15 cellular contexts compared by ENCODE assay signal in genomic region chr16:17228048-17228707, GRCh38.
DNase-seq lines count a peak whose midpoint lies in the region; ATAC-seq and TF ChIP-seq lines count a peak whose summit lies in the region.
"Had no signal": no experiment of that assay in that cellular context is flagged by ENCODE, and none has a peak within 500 bp of the region (broad histone marks: within the 10 kb centered on the region; RNA-seq: fewer than 3 reads in every experiment).

No MANE protein-coding gene starts in this region.

- H3K27me3 ChIP-seq in BLaER1 treated with 17β-estradiol and CSF1 and Interleukin-3, amounts not matched to agents 10 nM and 100 nM, result no peaks in the 10 kb centered on the region
- H3K27me3 ChIP-seq in smooth muscle cell (ENCODE audit: low read depth), result no peaks in the 10 kb centered on the region
- H3K27me3 ChIP-seq in CD8-positive, alpha-beta T cell (ENCODE audit: insufficient read depth, low read length), result no peaks in the 10 kb centered on the region

- no peak for ATAC-seq in CD8-positive, alpha-beta T cell
- ATAC-seq in HG02870 (IDR thresholded peaks at IDR 0.05; ENCODE audit: unreplicated experiment), result no peak
- ATAC-seq: HepG2, Right ventricle myocardium inferior had no signal

- H2AFZ ChIP-seq in smooth muscle cell (ENCODE audit: low read depth), result no peak overlapping the region

- 79% methylated on average over 7 of the region's 7 CpGs for WGBS in smooth muscle cell (ENCODE audit: low lambda C conversion rate)

- peak overlapping the region in 8 of 11 experiments; percentile 56 to 96 (median 90); a peak in 13 of 22 replicates for H3K27ac ChIP-seq in BLaER1 treated with 17β-estradiol and CSF1 and Interleukin-3, amounts not matched to agents 10 nM and 100 nM
- H3K27ac ChIP-seq in smooth muscle cell (ENCODE audit: low read depth), result no peak overlapping the region
- H3K27ac ChIP-seq in CD8-positive, alpha-beta T cell (ENCODE audit: low read depth, low read length), result no peak overlapping the region

- H3K36me3 Mint-ChIP-seq in CD8-positive, alpha-beta T cell, result peaks cover 18% of the 10 kb centered on the region

- no peak overlapping the region for H3K27ac Mint-ChIP-seq in CD8-positive, alpha-beta T cell
- H3K27ac Mint-ChIP-seq: CD4-positive, alpha-beta T cell; HFFc6 had no signal

- H3K4me3 ChIP-seq in BLaER1 treated with 17β-estradiol and CSF1 and Interleukin-3, amounts not matched to agents 10 nM and 100 nM, result no peak overlapping the region
- H3K4me3 ChIP-seq in fibroblast of mammary gland (ENCODE audit: control insufficient read depth, low read depth, low read length) (no peak overlapping the region), smooth muscle cell (no peak overlapping the region)
- no peak overlapping the region for H3K4me3 ChIP-seq in CD8-positive, alpha-beta T cell (ENCODE audit: low read depth, low read length)

- peaks cover 23% of the 10 kb centered on the region for H3K4me1 Mint-ChIP-seq in CD8-positive, alpha-beta T cell (ENCODE audit: low read depth)

- intact Hi-C loops in CD8-positive, alpha-beta T cell (cut with DNase I, micrococcal nuclease), result no loop called here

- no peaks in the 10 kb centered on the region for H3K9me3 Mint-ChIP-seq in CD8-positive, alpha-beta T cell
- H3K9me3 Mint-ChIP-seq: CD4-positive, alpha-beta T cell; HFFc6 had no signal

- POLR2A ChIA-PET in CD8-positive, alpha-beta T cell (lab: Charles Lee), result interaction anchor here (1.2 kb wide), 1 partner anchor 19 kb away, joined by 3 read pairs; no protein-coding TSS in a partner anchor

- TF ChIP-seq CTCF in fibroblast of mammary gland (conservative IDR thresholded peaks at IDR 0.05; ENCODE audit: control insufficient read depth, insufficient read depth, low read depth, low read length) (no peak), smooth muscle cell (IDR thresholded peaks at IDR 0.05; ENCODE audit: borderline replicate concordance, insufficient read depth, poor library complexity, severe bottlenecking) (no peak)
- no peak for TF ChIP-seq CTCF in CD8-positive, alpha-beta T cell (IDR thresholded peaks at IDR 0.05)

- CTCF ChIA-PET in CD8-positive, alpha-beta T cell (lab: Charles Lee), result interaction anchor here (1.0 to 1.4 kb wide), 5 partner anchors 19 to 352 kb away, joined by 3 read pairs; no protein-coding TSS in a partner anchor

- H3K9me3 ChIP-seq in BLaER1 treated with 17β-estradiol and CSF1 and Interleukin-3, amounts not matched to agents 10 nM and 100 nM (replicated peaks in 1 of 11), result peaks cover 0 to 6% (median 0%) of the 10 kb centered on the region in 11 experiments; a peak in 1 of 22 replicates
- H3K9me3 ChIP-seq in smooth muscle cell (replicated peaks; ENCODE audit: low read depth), result no peaks in the 10 kb centered on the region
- H3K9me3 ChIP-seq in CD8-positive, alpha-beta T cell (ENCODE audit: low read length), result no peaks in the 10 kb centered on the region

- no peak overlapping the region for H3K9ac ChIP-seq in BLaER1 treated with 17β-estradiol and CSF1 and Interleukin-3, amounts not matched to agents 10 nM and 100 nM
- H3K9ac ChIP-seq in smooth muscle cell (ENCODE audit: low read depth), result no peak overlapping the region

- no peak overlapping the region for H3K4me3 Mint-ChIP-seq in CD8-positive, alpha-beta T cell
- H3K4me3 Mint-ChIP-seq: CD4-positive, alpha-beta T cell; HFFc6 had no signal

- peaks cover 0 to 7% (median 0%) of the 10 kb centered on the region in 11 experiments; a peak in 3 of 22 replicates for H4K20me1 ChIP-seq in BLaER1 treated with 17β-estradiol and CSF1 and Interleukin-3, amounts not matched to agents 10 nM and 100 nM
- H4K20me1 ChIP-seq in smooth muscle cell (ENCODE audit: low read depth), result peaks cover 59% of the 10 kb centered on the region

- H3K79me2 ChIP-seq in smooth muscle cell (ENCODE audit: low read depth), result no peaks in the 10 kb centered on the region

- no peaks in the 10 kb centered on the region for H3K27me3 Mint-ChIP-seq in CD8-positive, alpha-beta T cell (ENCODE audit: low read depth)
- H3K27me3 Mint-ChIP-seq: CD4-positive, alpha-beta T cell had no signal

- peak overlapping the region in 4 of 11 experiments; percentile 3 to 82 (median 40); a peak in 2 of 22 replicates for H3K4me2 ChIP-seq in BLaER1 treated with 17β-estradiol and CSF1 and Interleukin-3, amounts not matched to agents 10 nM and 100 nM
- H3K4me2 ChIP-seq in smooth muscle cell, result no peak overlapping the region

- H3K4me1 ChIP-seq in BLaER1 treated with 17β-estradiol and CSF1 and Interleukin-3, amounts not matched to agents 10 nM and 100 nM, result peaks cover 28 to 59% (median 51%) of the 10 kb centered on the region in 10 experiments
- H3K4me1 ChIP-seq in smooth muscle cell (ENCODE audit: low read depth), result peaks cover under 1% of the 10 kb centered on the region
- peaks cover 5% of the 10 kb centered on the region for H3K4me1 ChIP-seq in CD8-positive, alpha-beta T cell (ENCODE audit: insufficient read depth, low read length)

- H3F3A ChIP-seq in smooth muscle cell (ENCODE audit: low read depth), result no peaks in the 10 kb centered on the region

- DNase-seq in LHCN-M2 (ENCODE audit: low read depth), result peak; percentile 3
- peak; percentile 32 for DNase-seq in SK-N-DZ (ENCODE audit: low spot score)
- peak; percentile 16 for DNase-seq in fibroblast of mammary gland (ENCODE audit: low read depth)
- DNase-seq in smooth muscle cell (lab: John Stamatoyannopoulos, UW; ENCODE audit: unreplicated experiment), result no peak
- DNase-seq in CD8-positive, alpha-beta T cell, result no peak
- DNase-seq in glomerular visceral epithelial cell (ENCODE audit: extremely low spot score), result no peak
- DNase-seq: CD4-positive, alpha-beta T cell; HFFc6; Kasumi-1; NCI-H1436; NCI-H748 treated with DMSO at 0.1 percent for 48 hours had no signal

- H3K36me3 ChIP-seq in BLaER1 treated with 17β-estradiol and CSF1 and Interleukin-3, amounts not matched to agents 10 nM and 100 nM, result peaks cover 0 to 70% (median 48%) of the 10 kb centered on the region in 11 experiments; a peak in 19 of 22 replicates
- no peaks in the 10 kb centered on the region for H3K36me3 ChIP-seq in smooth muscle cell (ENCODE audit: low read depth)
- H3K36me3 ChIP-seq in CD8-positive, alpha-beta T cell (ENCODE audit: insufficient read depth, low read length), result no peaks in the 10 kb centered on the region

Comparison
In these comparisons a context has a peak if more than half of its experiments do, and no peak if none do; other contexts are left out.
1. H3K27ac ChIP-seq: peak in BLaER1 treated with 17β-estradiol and CSF1 and Interleukin-3, amounts not matched to agents 10 nM and 100 nM (8 of 11); none in smooth muscle cell (single experiment) and CD8-positive, alpha-beta T cell (single experiment).
2. DNase-seq: peak in LHCN-M2 (single experiment), SK-N-DZ (single experiment) and fibroblast of mammary gland (single experiment); none in smooth muscle cell (single experiment), CD8-positive, alpha-beta T cell (0 of 7) and glomerular visceral epithelial cell (single experiment).